Comparison of ENCODE assay signal across 16 cellular contexts in the genomic region with DNA sequence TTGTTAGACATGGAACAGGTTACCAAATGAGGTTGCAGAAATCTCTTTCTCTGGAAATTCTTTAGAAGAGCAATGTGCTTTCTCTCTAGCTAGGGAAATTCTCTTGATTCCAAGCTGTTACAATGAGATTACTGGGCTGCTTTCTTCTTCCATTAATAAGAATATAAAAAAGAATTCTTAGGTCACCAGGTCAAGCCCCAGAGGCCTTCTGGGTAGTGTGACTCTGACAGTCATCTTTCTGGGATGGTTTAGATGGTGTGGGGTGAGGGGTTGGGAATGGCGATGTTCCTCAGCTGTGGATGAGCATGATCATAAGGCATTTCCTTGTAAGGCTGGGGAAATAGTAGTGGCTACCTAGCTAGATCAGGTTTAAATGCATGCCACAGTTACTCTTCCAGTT.
"Had no signal": no experiment of that assay in that cellular context is flagged by ENCODE, and none has a peak within 500 bp of the region (broad histone marks: within the 10 kb centered on the region; RNA-seq: fewer than 3 reads in every experiment).

No MANE protein-coding gene starts in this region.

- ATAC-seq: body of pancreas, left cardiac atrium, sciatic nerve, WTC11 had no signal

- H3K4me1 ChIP-seq: body of pancreas, colonic mucosa, lower lobe of right lung had no signal

- H3K27me3 ChIP-seq: body of pancreas, colonic mucosa, esophagus squamous epithelium, ovary had no signal

- H3K4me3 ChIP-seq: body of pancreas, colonic mucosa, esophagus squamous epithelium, lower lobe of right lung, ovary, thoracic aorta had no signal

- H3K27ac ChIP-seq: body of pancreas, colonic mucosa, esophagus squamous epithelium, lower lobe of right lung, ovary, thoracic aorta had no signal

- H3K9me3 ChIP-seq: body of pancreas, colonic mucosa, esophagus squamous epithelium, lower lobe of right lung, ovary, thoracic aorta had no signal

- DNase-seq: activated CD4-positive, alpha-beta T cell treated with anti-CD3 and anti-CD28 coated beads, Interleukin-2, amount 10 ng/mL, durations not matched to agents 7 days and 5 days; activated CD8-positive, alpha-beta memory T cell treated with anti-CD3 and anti-CD28 coated beads for 24 hours; activated effector memory CD4-positive, alpha-beta T cell treated with Interleukin-2 at 50 U/mL for 16 hours; activated T-cell treated with anti-CD3 and anti-CD28 coated beads for 4 hours; amniotic stem cell; body of pancreas; colonic mucosa; effector CD4-positive, alpha-beta T cell; esophagus squamous epithelium; left cardiac atrium; lower lobe of right lung; midbrain; ovary had no signal

- H3K36me3 ChIP-seq: colonic mucosa, esophagus squamous epithelium, lower lobe of right lung, ovary had no signal
